In the genomic region with DNA sequence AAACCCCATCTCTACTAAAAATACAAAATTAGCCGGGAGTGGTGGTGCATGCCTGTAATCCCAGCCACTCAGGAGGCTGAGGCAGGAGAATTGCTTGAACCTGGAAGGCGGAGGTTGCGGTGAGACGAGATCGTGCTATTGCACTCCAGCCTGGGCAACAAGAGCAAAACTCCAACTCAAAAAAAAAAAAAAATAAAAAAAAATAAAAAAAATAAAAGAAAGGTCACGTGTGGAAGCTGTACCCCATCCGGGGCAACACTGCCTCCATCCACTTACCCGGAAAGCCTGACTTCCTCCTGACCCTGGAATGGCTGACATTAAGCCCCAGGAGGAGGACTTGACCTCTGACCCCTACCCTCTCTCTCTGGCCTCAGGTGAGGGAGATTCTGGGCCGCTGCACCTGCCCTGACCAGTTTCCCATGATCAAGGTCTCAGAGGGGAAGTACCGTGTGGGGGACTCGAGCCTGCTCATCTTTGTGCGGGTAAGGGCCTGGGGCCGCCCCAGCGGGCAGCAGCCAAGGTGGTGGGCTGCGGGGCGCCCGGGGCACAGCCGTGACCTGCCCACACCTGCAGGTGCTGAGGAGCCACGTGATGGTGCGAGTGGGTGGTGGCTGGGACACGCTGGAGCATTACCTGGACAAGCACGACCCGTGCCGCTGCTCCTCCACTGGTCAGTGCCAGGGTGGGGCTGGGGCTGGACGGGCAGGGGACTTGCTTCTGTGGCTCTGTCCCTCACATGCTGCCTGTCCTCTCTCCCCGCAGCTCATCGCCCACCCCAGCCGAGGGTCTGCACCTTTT, we compare ENCODE assay signal across 2 cellular contexts.
TF ChIP-seq lines count a peak whose summit lies in the region.

No MANE protein-coding gene starts in this region.

TF ChIP-seq in GM12878, 131 proteins besides CTCF, POLR2A, EP300 and RAD21 (continues in another document):
- peak in 1 of 2 experiments; percentile 61; a peak in 1 of 4 replicates for TF ChIP-seq BHLHE40 (IDR thresholded peaks at IDR 0.05; ENCODE audit: borderline replicate concordance in 1 of 2, low read depth in 2 of 2, low read length in 1 of 2)
- TF ChIP-seq IKZF2 (IDR thresholded peaks at IDR 0.05), result no peak
- TF ChIP-seq, protein P1, sequence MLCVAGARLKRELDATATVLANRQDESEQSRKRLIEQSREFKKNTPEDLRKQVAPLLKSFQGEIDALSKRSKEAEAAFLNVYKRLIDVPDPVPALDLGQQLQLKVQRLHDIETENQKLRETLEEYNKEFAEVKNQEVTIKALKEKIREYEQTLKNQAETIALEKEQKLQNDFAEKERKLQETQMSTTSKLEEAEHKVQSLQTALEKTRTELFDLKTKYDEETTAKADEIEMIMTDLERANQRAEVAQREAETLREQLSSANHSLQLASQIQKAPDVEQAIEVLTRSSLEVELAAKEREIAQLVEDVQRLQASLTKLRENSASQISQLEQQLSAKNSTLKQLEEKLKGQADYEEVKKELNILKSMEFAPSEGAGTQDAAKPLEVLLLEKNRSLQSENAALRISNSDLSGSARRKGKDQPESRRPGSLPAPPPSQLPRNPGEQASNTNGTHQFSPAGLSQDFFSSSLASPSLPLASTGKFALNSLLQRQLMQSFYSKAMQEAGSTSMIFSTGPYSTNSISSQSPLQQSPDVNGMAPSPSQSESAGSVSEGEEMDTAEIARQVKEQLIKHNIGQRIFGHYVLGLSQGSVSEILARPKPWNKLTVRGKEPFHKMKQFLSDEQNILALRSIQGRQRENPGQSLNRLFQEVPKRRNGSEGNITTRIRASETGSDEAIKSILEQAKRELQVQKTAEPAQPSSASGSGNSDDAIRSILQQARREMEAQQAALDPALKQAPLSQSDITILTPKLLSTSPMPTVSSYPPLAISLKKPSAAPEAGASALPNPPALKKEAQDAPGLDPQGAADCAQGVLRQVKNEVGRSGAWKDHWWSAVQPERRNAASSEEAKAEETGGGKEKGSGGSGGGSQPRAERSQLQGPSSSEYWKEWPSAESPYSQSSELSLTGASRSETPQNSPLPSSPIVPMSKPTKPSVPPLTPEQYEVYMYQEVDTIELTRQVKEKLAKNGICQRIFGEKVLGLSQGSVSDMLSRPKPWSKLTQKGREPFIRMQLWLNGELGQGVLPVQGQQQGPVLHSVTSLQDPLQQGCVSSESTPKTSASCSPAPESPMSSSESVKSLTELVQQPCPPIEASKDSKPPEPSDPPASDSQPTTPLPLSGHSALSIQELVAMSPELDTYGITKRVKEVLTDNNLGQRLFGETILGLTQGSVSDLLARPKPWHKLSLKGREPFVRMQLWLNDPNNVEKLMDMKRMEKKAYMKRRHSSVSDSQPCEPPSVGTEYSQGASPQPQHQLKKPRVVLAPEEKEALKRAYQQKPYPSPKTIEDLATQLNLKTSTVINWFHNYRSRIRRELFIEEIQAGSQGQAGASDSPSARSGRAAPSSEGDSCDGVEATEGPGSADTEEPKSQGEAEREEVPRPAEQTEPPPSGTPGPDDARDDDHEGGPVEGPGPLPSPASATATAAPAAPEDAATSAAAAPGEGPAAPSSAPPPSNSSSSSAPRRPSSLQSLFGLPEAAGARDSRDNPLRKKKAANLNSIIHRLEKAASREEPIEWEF (IDR thresholded peaks at IDR 0.05; ENCODE audit: insufficient replicate concordance, low read depth, low read length), result no peak
- peak; percentile 73; the same call in 1 of the 2 replicates for TF ChIP-seq NR2C1 (IDR thresholded peaks at IDR 0.05)
- TF ChIP-seq NR2F1 (conservative IDR thresholded peaks at IDR 0.05), result peak; percentile 82
- TF ChIP-seq ZNF384 (IDR thresholded peaks at IDR 0.05; ENCODE audit: borderline replicate concordance, low read depth, low read length), result peak; percentile 30; the same call in 1 of the 2 replicates
- no peak for TF ChIP-seq ETV6 (conservative IDR thresholded peaks at IDR 0.05 in 1 of 2, IDR thresholded peaks at IDR 0.05 in 1 of 2; ENCODE audit: borderline replicate concordance in 1 of 2, low read depth in 1 of 2)
- TF ChIP-seq, protein P2, sequence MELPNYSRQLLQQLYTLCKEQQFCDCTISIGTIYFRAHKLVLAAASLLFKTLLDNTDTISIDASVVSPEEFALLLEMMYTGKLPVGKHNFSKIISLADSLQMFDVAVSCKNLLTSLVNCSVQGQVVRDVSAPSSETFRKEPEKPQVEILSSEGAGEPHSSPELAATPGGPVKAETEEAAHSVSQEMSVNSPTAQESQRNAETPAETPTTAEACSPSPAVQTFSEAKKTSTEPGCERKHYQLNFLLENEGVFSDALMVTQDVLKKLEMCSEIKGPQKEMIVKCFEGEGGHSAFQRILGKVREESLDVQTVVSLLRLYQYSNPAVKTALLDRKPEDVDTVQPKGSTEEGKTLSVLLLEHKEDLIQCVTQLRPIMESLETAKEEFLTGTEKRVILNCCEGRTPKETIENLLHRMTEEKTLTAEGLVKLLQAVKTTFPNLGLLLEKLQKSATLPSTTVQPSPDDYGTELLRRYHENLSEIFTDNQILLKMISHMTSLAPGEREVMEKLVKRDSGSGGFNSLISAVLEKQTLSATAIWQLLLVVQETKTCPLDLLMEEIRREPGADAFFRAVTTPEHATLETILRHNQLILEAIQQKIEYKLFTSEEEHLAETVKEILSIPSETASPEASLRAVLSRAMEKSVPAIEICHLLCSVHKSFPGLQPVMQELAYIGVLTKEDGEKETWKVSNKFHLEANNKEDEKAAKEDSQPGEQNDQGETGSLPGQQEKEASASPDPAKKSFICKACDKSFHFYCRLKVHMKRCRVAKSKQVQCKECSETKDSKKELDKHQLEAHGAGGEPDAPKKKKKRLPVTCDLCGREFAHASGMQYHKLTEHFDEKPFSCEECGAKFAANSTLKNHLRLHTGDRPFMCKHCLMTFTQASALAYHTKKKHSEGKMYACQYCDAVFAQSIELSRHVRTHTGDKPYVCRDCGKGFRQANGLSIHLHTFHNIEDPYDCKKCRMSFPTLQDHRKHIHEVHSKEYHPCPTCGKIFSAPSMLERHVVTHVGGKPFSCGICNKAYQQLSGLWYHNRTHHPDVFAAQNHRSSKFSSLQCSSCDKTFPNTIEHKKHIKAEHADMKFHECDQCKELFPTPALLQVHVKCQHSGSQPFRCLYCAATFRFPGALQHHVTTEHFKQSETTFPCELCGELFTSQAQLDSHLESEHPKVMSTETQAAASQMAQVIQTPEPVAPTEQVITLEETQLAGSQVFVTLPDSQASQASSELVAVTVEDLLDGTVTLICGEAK (IDR thresholded peaks at IDR 0.05; ENCODE audit: borderline replicate concordance), result no peak
- no peak for TF ChIP-seq CREB1 (IDR thresholded peaks at IDR 0.05; ENCODE audit: low read depth)
- TF ChIP-seq POU2F2 (IDR thresholded peaks at IDR 0.05; ENCODE audit: borderline replicate concordance, low read depth, low read length), result no peak
- no peak for TF ChIP-seq MXI1 (IDR thresholded peaks at IDR 0.05; ENCODE audit: low read depth, low read length)
- TF ChIP-seq ATF7 (IDR thresholded peaks at IDR 0.05; ENCODE audit: low read depth), result no peak

TF ChIP-seq in HepG2, 621 proteins besides CTCF, POLR2A, EP300 and RAD21:
- peak; percentile 14 for TF ChIP-seq TAF15 (IDR thresholded peaks at IDR 0.05; ENCODE audit: low read depth, low read length, poor library complexity, severe bottlenecking)
- no peak for TF ChIP-seq SALL1 (CRISPR knock-in tag; IDR thresholded peaks at IDR 0.05)
- no peak for TF ChIP-seq REPIN1 (CRISPR knock-in tag; IDR thresholded peaks at IDR 0.05; ENCODE audit: borderline replicate concordance, low read depth)
TF ChIP-seq in HepG2: peak in this region for 1.
